In genomic region chr15:60787737-60788513, GRCh38 we compare ENCODE assay signal across 8 cellular contexts.
DNase-seq lines count a peak whose midpoint lies in the region; ATAC-seq and TF ChIP-seq lines count a peak whose summit lies in the region.

No MANE protein-coding gene starts in this region.

- H3K36me3 Mint-ChIP-seq in T-helper 17 cell (ENCODE audit: low read depth) (no peaks in the 10 kb centered on the region), endodermal cell (ENCODE audit: low read depth) (no peaks in the 10 kb centered on the region)

- 88 to 89% methylated on average over 8 of the region's 8 CpGs for WGBS in endodermal cell (ENCODE audit: insufficient coverage in 1 of 2, insufficient read length in 1 of 2), 2 experiments

- H3K4me1 ChIP-seq in endodermal cell (ENCODE audit: control insufficient read depth, insufficient read depth, low read length): peaks cover 6% of the 10 kb centered on the region

- H3K36me3 ChIP-seq in endodermal cell (ENCODE audit: control insufficient read depth, insufficient read depth, low read length): no peaks in the 10 kb centered on the region

- H3K9me3 ChIP-seq in T-helper 17 cell (ENCODE audit: control insufficient read depth, low read length, poor library complexity, severe bottlenecking) (no peaks in the 10 kb centered on the region), endodermal cell (ENCODE audit: control insufficient read depth, low read length) (peaks cover 14% of the 10 kb centered on the region)

- H3K9ac ChIP-seq in endodermal cell (ENCODE audit: extremely low read depth, low read length, poor library complexity, severe bottlenecking): no peak overlapping the region

- peak; percentile 82 for ATAC-seq in T-helper 17 cell
- ATAC-seq in GM21360 (IDR thresholded peaks at IDR 0.05; ENCODE audit: unreplicated experiment): no peak
- no peak for ATAC-seq in HG03196 (IDR thresholded peaks at IDR 0.05; ENCODE audit: unreplicated experiment)

- H3K4me1 Mint-ChIP-seq in T-helper 17 cell: peaks cover 42% of the 10 kb centered on the region
- peaks cover 26% of the 10 kb centered on the region for H3K4me1 Mint-ChIP-seq in endodermal cell

- DNase-seq in GM13976 (ENCODE audit: low spot score) (no peak), T-helper 17 cell (peak; percentile 25 to 42 (median 27)), endodermal cell (no peak), NCI-H748 (lab: John Stamatoyannopoulos, UW; ENCODE audit: unreplicated experiment) (no peak), NCI-H2227 treated with DMSO at 0.1 percent for 48 hours (lab: John Stamatoyannopoulos, UW) (no peak)
- DNase-seq in stimulated activated CD4-positive, alpha-beta T cell treated with anti-CD3 and anti-CD28 coated beads, Interleukin-2, amount 100 ng/mL, for 24 hours: peak; percentile 54

- in situ Hi-C loops in GM13976 (cut with MboI; ENCODE audit: low sequenced_read_pairs, unreplicated experiment): no loop called here

- TF ChIP-seq CTCF in GM13976 (IDR thresholded peaks at IDR 0.05; ENCODE audit: borderline replicate concordance, control extremely low read depth, extremely low read depth, insufficient read depth, missing control alignments) (peak; percentile 14), endodermal cell (conservative IDR thresholded peaks at IDR 0.05) (peak; percentile 83)

- H3K4me3 Mint-ChIP-seq in T-helper 17 cell (peak overlapping the region; percentile 85), endodermal cell (no peak overlapping the region)

- no peaks in the 10 kb centered on the region for H3K27me3 ChIP-seq in endodermal cell (ENCODE audit: control insufficient read depth, insufficient read depth, low read length, poor library complexity, severe bottlenecking)

- H3K27ac Mint-ChIP-seq in T-helper 17 cell (peak overlapping the region; percentile 97), endodermal cell (no peak overlapping the region)

- H3K27ac ChIP-seq in endodermal cell (ENCODE audit: low read depth, low read length): no peak overlapping the region

- H3K9me3 Mint-ChIP-seq in endodermal cell: peaks cover 4% of the 10 kb centered on the region

- H3K27me3 Mint-ChIP-seq in T-helper 17 cell (no peaks in the 10 kb centered on the region), endodermal cell (ENCODE audit: insufficient read depth) (no peaks in the 10 kb centered on the region)

- no peak overlapping the region for H3K4me3 ChIP-seq in endodermal cell (ENCODE audit: low read length)

Comparison
In these comparisons a context has a peak if more than half of its experiments do, and no peak if none do; other contexts are left out.
1. DNase-seq: peak in T-helper 17 cell (3 of 3) and stimulated activated CD4-positive, alpha-beta T cell treated with anti-CD3 and anti-CD28 coated beads, Interleukin-2, amount 100 ng/mL, for 24 hours (2 of 2); none in GM13976 (single experiment), endodermal cell (single experiment), NCI-H748 (single experiment) and NCI-H2227 treated with DMSO at 0.1 percent for 48 hours (single experiment).